22 cellular contexts compared by ENCODE assay signal in the genomic region with DNA sequence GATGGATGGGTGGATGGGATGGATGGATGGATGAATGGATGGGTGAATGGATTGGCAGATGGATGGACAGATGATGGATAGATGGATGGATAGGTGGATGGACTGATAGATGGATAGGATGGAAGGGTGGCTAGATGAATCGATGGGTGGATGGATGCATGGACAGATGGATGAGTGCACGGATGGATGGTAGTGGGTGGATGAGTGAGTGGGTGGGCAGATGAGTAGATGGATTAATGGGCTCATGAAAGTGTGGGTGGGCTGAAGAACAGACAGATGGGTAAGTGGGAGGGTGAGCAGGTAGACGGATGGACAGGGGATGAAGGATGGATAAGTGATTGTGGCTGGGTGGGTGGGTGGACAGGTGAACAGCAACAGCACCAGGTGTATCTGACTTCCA. TPM values are rescaled to one million over a fixed set of nuclear protein-coding genes. Genes with fewer than 3 reads are reported as not detected.
DNase-seq lines count a peak whose midpoint lies in the region; ATAC-seq, FAIRE-seq and TF ChIP-seq lines count a peak whose summit lies in the region.
"Had no signal": no experiment of that assay in that cellular context is flagged by ENCODE, and none has a peak within 500 bp of the region (broad histone marks: within the 10 kb centered on the region; RNA-seq: fewer than 3 reads in every experiment).

No MANE protein-coding gene starts in this region.

- no peak overlapping the region for H3K23ac ChIP-seq in neuronal stem cell (ENCODE audit: low read depth, low read length, poor library complexity)

- no peaks in the 10 kb centered on the region for H3F3A ChIP-seq in MM.1S (ENCODE audit: insufficient read depth, low read length)

- TF ChIP-seq POLR2A in K562 (conservative IDR thresholded peaks at IDR 0.05), result no peak

- H3K18ac ChIP-seq in neuronal stem cell (ENCODE audit: low read length), result no peak overlapping the region

- H3K27me3 Mint-ChIP-seq in immature natural killer cell (ENCODE audit: low read depth in 3 of 3), result peaks cover 0 to 7% (median 7%) of the 10 kb centered on the region in 3 donors

- CTCF ChIA-PET in K562 (lab: Yijun Ruan, JAX; ENCODE audit: low intra/inter-chr PET ratio), result no interaction called here

- H3K27ac Mint-ChIP-seq in immature natural killer cell, result no peak overlapping the region
- H3K27ac Mint-ChIP-seq: CD8-positive, alpha-beta T cell had no signal

- no peak for TF ChIP-seq RAD21 in K562 (CRISPR knock-in tag; conservative IDR thresholded peaks at IDR 0.05 in 1 of 2, IDR thresholded peaks at IDR 0.05 in 1 of 2)

- no peaks in the 10 kb centered on the region for H4K20me1 ChIP-seq in K562 (replicated peaks; ENCODE audit: control insufficient read depth, insufficient read depth, low read length)
- H4K20me1 ChIP-seq in MM.1S (ENCODE audit: insufficient read depth, low read length), result no peaks in the 10 kb centered on the region

- H4K91ac ChIP-seq in neuronal stem cell (ENCODE audit: low read depth, low read length, poor library complexity), result no peak overlapping the region

- H3K4me3 Mint-ChIP-seq in immature natural killer cell, result no peak overlapping the region
- H3K4me3 Mint-ChIP-seq: CD8-positive, alpha-beta T cell had no signal

- H2AFZ ChIP-seq in K562 (ENCODE audit: low read depth, low read length) (no peak overlapping the region), neuronal stem cell (ENCODE audit: low read length) (no peak overlapping the region), MM.1S (ENCODE audit: low read length) (no peak overlapping the region)

- intact Hi-C loops in K562 (cut with micrococcal nuclease), result no loop called here

- WGBS in K562 (ENCODE audit: insufficient coverage, low coverage, missing lambda C conversion rate), result 17% methylated on average over 3 of the region's 3 CpGs
- WGBS in neuronal stem cell (ENCODE audit: extremely low coverage in 2 of 2, insufficient read length in 2 of 2, insufficient replicate concordance in 1 of 2), 2 donors, result no CpG with 5 or more reads among the region's 3 CpGs

- H3K4me2 ChIP-seq in K562 (ENCODE audit: insufficient read depth, low read length), result no peak overlapping the region
- H3K4me2 ChIP-seq in neuronal stem cell (ENCODE audit: insufficient read depth, low read length, poor library complexity, severe bottlenecking), result no peak overlapping the region
- no peak overlapping the region for H3K4me2 ChIP-seq in MM.1S (ENCODE audit: low read depth, low read length)

- no peaks in the 10 kb centered on the region for H3K9me2 ChIP-seq in MM.1S (replicated peaks; ENCODE audit: insufficient read depth, low read length)

- H4K8ac ChIP-seq in neuronal stem cell (ENCODE audit: low read depth, low read length), result no peak overlapping the region

- no peak overlapping the region for H2BK15ac ChIP-seq in neuronal stem cell (ENCODE audit: low read length)

- H2BK120ac ChIP-seq in neuronal stem cell (ENCODE audit: low read depth, low read length), result no peak overlapping the region

- H3K4me3 ChIP-seq in K562, result no peak overlapping the region
- H3K4me3 ChIP-seq in neuronal stem cell (ENCODE audit: low read length in 2 of 2), result no peak overlapping the region
- no peak overlapping the region for H3K4me3 ChIP-seq in MM.1S (ENCODE audit: low read length)
- H3K4me3 ChIP-seq: GM12878 had no signal

- FAIRE-seq in K562 (lab: Jason Lieb, UNC), result no peak
- FAIRE-seq: D721Med, GM12878, GM19239 had no signal

- no peak overlapping the region for H2AK5ac ChIP-seq in neuronal stem cell (ENCODE audit: low read depth, low read length)

- no peaks in the 10 kb centered on the region for H3K9me3 ChIP-seq in K562 (replicated peaks; ENCODE audit: control insufficient read depth, insufficient read depth, low read depth, low read length)
- H3K9me3 ChIP-seq in neuronal stem cell (replicated peaks in 1 of 2; ENCODE audit: control insufficient read depth in 2 of 2, insufficient read depth in 1 of 2, low read depth in 1 of 2, low read length in 2 of 2), result no peaks in the 10 kb centered on the region
- no peaks in the 10 kb centered on the region for H3K9me3 ChIP-seq in MM.1S (replicated peaks; ENCODE audit: insufficient read depth, low read length)
- H3K9me3 ChIP-seq: Caco-2 had no signal

- BruUV-seq in K562 (replicated peaks; lab: Mats Ljungman, UMichigan), result no TSS peak

- H3K27ac ChIP-seq in K562 (ENCODE audit: extremely low read depth, low read depth, low read length), result no peak overlapping the region
- no peak overlapping the region for H3K27ac ChIP-seq in neuronal stem cell (replicated peaks; ENCODE audit: low read length)
- no peak overlapping the region for H3K27ac ChIP-seq in MM.1S (ENCODE audit: low read length)

- TF ChIP-seq CTCF in K562 (IDR thresholded peaks at IDR 0.05 in 2 of 3, conservative IDR thresholded peaks at IDR 0.05 in 1 of 3; ENCODE audit: insufficient read depth in 2 of 3, low read depth in 1 of 3, low read length in 3 of 3), result no peak
- no peak for TF ChIP-seq CTCF in MM.1S (IDR thresholded peaks at IDR 0.05; ENCODE audit: low read length)

- no peaks in the 10 kb centered on the region for H3K9me1 ChIP-seq in K562 (ENCODE audit: control insufficient read depth, insufficient read depth, low read length)

- no peak overlapping the region for H2BK5ac ChIP-seq in neuronal stem cell (ENCODE audit: low read length)

- H3K4me1 Mint-ChIP-seq in immature natural killer cell, result no peaks in the 10 kb centered on the region

- H3K4me1 ChIP-seq in K562 (replicated peaks in 1 of 2; ENCODE audit: control insufficient read depth in 2 of 2, insufficient read depth in 2 of 2, low read length in 2 of 2) (peaks cover 11 to 55% of the 10 kb centered on the region in 2 experiments), neuronal stem cell (ENCODE audit: control insufficient read depth in 2 of 2, insufficient read depth in 1 of 2, low read depth in 1 of 2, low read length in 2 of 2) (no peaks in the 10 kb centered on the region), MM.1S (ENCODE audit: low read length) (no peaks in the 10 kb centered on the region)

- H3K27me3 ChIP-seq in K562 (ENCODE audit: control insufficient read depth in 2 of 2, insufficient read depth in 2 of 2, low read length in 2 of 2) (no peaks in the 10 kb centered on the region), neuronal stem cell (ENCODE audit: control insufficient read depth in 3 of 3, insufficient read depth in 3 of 3, low read depth in 1 of 3, low read length in 3 of 3) (no peaks in the 10 kb centered on the region), MM.1S (replicated peaks; ENCODE audit: insufficient read depth, low read length) (peaks cover 54% of the 10 kb centered on the region)

- no peak overlapping the region for H3K4ac ChIP-seq in neuronal stem cell (ENCODE audit: low read length)

- in situ Hi-C loops in K562 (cut with MboI), result no loop called here

- H3K79me2 ChIP-seq in K562 (ENCODE audit: control insufficient read depth, insufficient read depth, low read length), result no peaks in the 10 kb centered on the region
- no peaks in the 10 kb centered on the region for H3K79me2 ChIP-seq in MM.1S (ENCODE audit: low read length)

- H3K14ac ChIP-seq in neuronal stem cell (ENCODE audit: low read length), result no peak overlapping the region

- H3K36me3 ChIP-seq in K562 (ENCODE audit: control insufficient read depth, insufficient read depth, low read length) (no peaks in the 10 kb centered on the region), neuronal stem cell (replicated peaks in 1 of 2; ENCODE audit: control insufficient read depth in 2 of 2, insufficient read depth in 2 of 2, low read length in 2 of 2) (peaks cover 47 to 53% of the 10 kb centered on the region in 2 donors), MM.1S (replicated peaks; ENCODE audit: insufficient read depth, low read length) (no peaks in the 10 kb centered on the region)

- no peaks in the 10 kb centered on the region for H3K79me1 ChIP-seq in neuronal stem cell (ENCODE audit: low read depth, low read length)

- H3K36me3 Mint-ChIP-seq in immature natural killer cell, result no peaks in the 10 kb centered on the region
- H3K36me3 Mint-ChIP-seq: CD8-positive, alpha-beta T cell had no signal

- no peak for ATAC-seq in K562
- ATAC-seq: CD8-positive, alpha-beta T cell; GM12878 had no signal

- DNase-seq in K562 (ENCODE audit: extremely low read depth in 1 of 4, low spot score in 3 of 4) (no peak), epidermal melanocyte (ENCODE audit: insufficient read length, low spot score) (peak; percentile 15), neuronal stem cell (ENCODE audit: low spot score) (no peak), medulla oblongata (ENCODE audit: extremely low spot score) (no peak), MM.1S (no peak), immature natural killer cell (no peak)
- DNase-seq: C1 segment of cervical spinal cord; Caco-2; CD8-positive, alpha-beta T cell; DMS 273 treated with DMSO at 0.1 percent for 48 hours; DMS79; EL; GDM1; GOT3; H7; HCEC 1CT had no signal

- H3K9ac ChIP-seq in K562 (ENCODE audit: insufficient read depth in 1 of 2, low read depth in 2 of 2, low read length in 2 of 2) (peak overlapping the region in 1 of 2 experiments; percentile 14; a peak in 1 of 4 replicates), neuronal stem cell (ENCODE audit: low read depth, low read length, poor library complexity) (peak overlapping the region; percentile 17), MM.1S (ENCODE audit: low read length) (no peak overlapping the region)

- no peaks in the 10 kb centered on the region for H3K9me3 Mint-ChIP-seq in immature natural killer cell
- H3K9me3 Mint-ChIP-seq: CD8-positive, alpha-beta T cell had no signal

- no peak for TF ChIP-seq EP300 in K562 (IDR thresholded peaks at IDR 0.05; ENCODE audit: low read length)

- POLR2A ChIA-PET in K562 (lab: Yijun Ruan, JAX), result no interaction called here

- H2BK12ac ChIP-seq in neuronal stem cell (ENCODE audit: low read length), result no peak overlapping the region

RNA-seq across cellular contexts. Expression of a gene that starts 5.7 kb away (rescaled TPM):
- 3.4 and 12.9 TPM in 2 replicates for total RNA-seq in K562 (2011; cell fraction: chromatin; rRNA removed; ENCODE audit: low replicate concordance)
- 12.9 and 13.2 TPM in 2 replicates for total RNA-seq in K562 (2011; cell fraction: nucleolus; rRNA removed)
- total RNA-seq in K562 (2011; cell fraction: nucleoplasm; rRNA removed), result 9.3 and 10.5 TPM in 2 replicates
- 2.5 and 2.7 TPM in 2 replicates for total RNA-seq in K562 (2014; rRNA removed)
- total RNA-seq in K562 (2014; rRNA removed; fragmentation: Illumina TruSeq; extraction: Trizol), result 0.57 and 0.65 TPM in 2 replicates
- 0.83 and 1.1 TPM in 2 replicates for total RNA-seq in K562 (2015; rRNA removed; fragmentation: Illumina TruSeq; extraction: Trizol)
- 3.7 and 4.6 TPM in 2 replicates for total RNA-seq in K562 (2021)
- polyA plus RNA-seq in K562 (2011; rRNA removed), result 2.6 and 4.9 TPM in 2 replicates
- polyA plus RNA-seq in K562 (2011; cell fraction: cytosol; rRNA removed), result 6.8 and 8.8 TPM in 2 replicates
- polyA plus RNA-seq in K562 (2011; cell fraction: nucleus; rRNA removed), result 7.2 and 8.1 TPM in 2 replicates
- polyA plus RNA-seq in K562 (2012), result 1.3 and 1.6 TPM in 2 replicates
- polyA plus RNA-seq in K562 (2014; fragmentation: Illumina TruSeq; extraction: Trizol), result 1.4 and 2.7 TPM in 2 replicates
- not detected for polyA plus RNA-seq in K562 (2014; fragmentation: Nextera tagmentation; extraction: Ambion mirVana)
- 1.7 and 3.8 TPM in 2 replicates for polyA plus RNA-seq in K562 (2014; rRNA removed)
- 5.1 and 7.6 TPM in 2 replicates for polyA minus RNA-seq in K562 (2011; rRNA and poly(A)+ RNA removed)
- 9.4 and 13.2 TPM in 2 replicates for polyA minus RNA-seq in K562 (2011; cell fraction: cytosol; rRNA and poly(A)+ RNA removed)
- 4.4 and 7.0 TPM in 2 replicates for polyA minus RNA-seq in K562 (2011; cell fraction: nucleus; rRNA and poly(A)+ RNA removed)
- 42.5 TPM for polyA plus RNA-seq in neuronal stem cell (2013, experiment 1 of 2)
- polyA plus RNA-seq in neuronal stem cell (2013, experiment 2 of 2), result 43.0 TPM
- not detected for polyA plus RNA-seq in immature natural killer cell
- polyA plus RNA-seq: GM12878 had no signal

RNA-seq across cellular contexts. Expression of a gene that starts 13.9 kb away (rescaled TPM):
- total RNA-seq in K562 (2011; cell fraction: chromatin; rRNA removed; ENCODE audit: low replicate concordance), result 5.0 and 14.6 TPM in 2 replicates
- total RNA-seq in K562 (2011; cell fraction: nucleolus; rRNA removed), result 18.2 and 23.3 TPM in 2 replicates
- total RNA-seq in K562 (2011; cell fraction: nucleoplasm; rRNA removed), result 12.4 and 14.4 TPM in 2 replicates
- 8.4 and 10.6 TPM in 2 replicates for total RNA-seq in K562 (2014; rRNA removed)
- total RNA-seq in K562 (2014; rRNA removed; fragmentation: Illumina TruSeq; extraction: Trizol), result 3.8 and 4.6 TPM in 2 replicates
- 9.4 and 9.5 TPM in 2 replicates for total RNA-seq in K562 (2015; rRNA removed; fragmentation: Illumina TruSeq; extraction: Trizol)
- total RNA-seq in K562 (2021), result 11.5 and 11.7 TPM in 2 replicates
- polyA plus RNA-seq in K562 (2011; rRNA removed), result 10.9 and 11.9 TPM in 2 replicates
- 15.4 and 23.9 TPM in 2 replicates for polyA plus RNA-seq in K562 (2011; cell fraction: cytosol; rRNA removed)
- polyA plus RNA-seq in K562 (2011; cell fraction: nucleus; rRNA removed), result 2.7 and 3.4 TPM in 2 replicates
- polyA plus RNA-seq in K562 (2012), result 9.0 and 20.7 TPM in 2 replicates
- polyA plus RNA-seq in K562 (2014; fragmentation: Illumina TruSeq; extraction: Trizol), result 8.7 and 12.6 TPM in 2 replicates
- 1 to 10 TPM; 1.5 to 5.1 TPM for polyA plus RNA-seq in K562 (2014; fragmentation: Nextera tagmentation; extraction: Ambion mirVana)
- polyA plus RNA-seq in K562 (2014; rRNA removed), result 11.9 and 12.3 TPM in 2 replicates
- 3.2 and 3.6 TPM in 2 replicates for polyA minus RNA-seq in K562 (2011; rRNA and poly(A)+ RNA removed)
- polyA minus RNA-seq in K562 (2011; cell fraction: cytosol; rRNA and poly(A)+ RNA removed), result 6.2 and 7.6 TPM in 2 replicates
- 1.2 and 2.6 TPM in 2 replicates for polyA minus RNA-seq in K562 (2011; cell fraction: nucleus; rRNA and poly(A)+ RNA removed)
- polyA plus RNA-seq in neuronal stem cell (2013, experiment 1 of 2), result not detected
- 0.01 TPM for polyA plus RNA-seq in neuronal stem cell (2013, experiment 2 of 2)
- polyA plus RNA-seq in immature natural killer cell, result not detected
- total RNA-seq: A673; CD8-positive, alpha-beta T cell had no signal

RNA-seq across cellular contexts. Expression of a gene that starts 18.8 kb away (rescaled TPM):
- 8.0 and 24.6 TPM in 2 replicates for total RNA-seq in K562 (2011; cell fraction: chromatin; rRNA removed; ENCODE audit: low replicate concordance)
- 11.3 and 12.8 TPM in 2 replicates for total RNA-seq in K562 (2011; cell fraction: nucleolus; rRNA removed)
- 10.8 and 12.9 TPM in 2 replicates for total RNA-seq in K562 (2011; cell fraction: nucleoplasm; rRNA removed)
- total RNA-seq in K562 (2014; rRNA removed) (0.50 and 0.86 TPM in 2 replicates), K562 (2014; rRNA removed; fragmentation: Illumina TruSeq; extraction: Trizol) (0.15 and 0.26 TPM in 2 replicates), K562 (2015; rRNA removed; fragmentation: Illumina TruSeq; extraction: Trizol) (0.07 TPM in 1 of 2 replicates, not detected in the other), K562 (2021) (1.3 TPM in 2 replicates)
- polyA plus RNA-seq in K562 (2011; rRNA removed) (1.3 and 1.6 TPM in 2 replicates), K562 (2014; fragmentation: Illumina TruSeq; extraction: Trizol) (0.54 and 0.62 TPM in 2 replicates), K562 (2014; fragmentation: Nextera tagmentation; extraction: Ambion mirVana) (under 1 TPM; 0.04 TPM), K562 (2014; rRNA removed) (0.85 and 0.94 TPM in 2 replicates), immature natural killer cell (not detected)
- 1.0 and 1.3 TPM in 2 replicates for polyA plus RNA-seq in K562 (2011; cell fraction: cytosol; rRNA removed)
- polyA plus RNA-seq in K562 (2011; cell fraction: nucleus; rRNA removed), result 3.6 and 9.2 TPM in 2 replicates
- polyA plus RNA-seq in K562 (2012), result 0.50 and 0.51 TPM in 2 replicates
- polyA minus RNA-seq in K562 (2011; rRNA and poly(A)+ RNA removed), result 0.81 and 1.5 TPM in 2 replicates
- polyA minus RNA-seq in K562 (2011; cell fraction: cytosol; rRNA and poly(A)+ RNA removed), result 0.95 TPM in 1 of 2 replicates, not detected in the other
- polyA minus RNA-seq in K562 (2011; cell fraction: nucleus; rRNA and poly(A)+ RNA removed), result 2.0 and 2.8 TPM in 2 replicates
- polyA plus RNA-seq in neuronal stem cell (2013, experiment 1 of 2), result 2.9 TPM
- polyA plus RNA-seq in neuronal stem cell (2013, experiment 2 of 2), result 2.9 TPM
- total RNA-seq: A172 had no signal
- polyA plus RNA-seq: BJ had no signal

RNA-seq across cellular contexts. Expression of a gene that starts 35.5 kb away (rescaled TPM):
- 1.0 and 3.0 TPM in 2 replicates for total RNA-seq in K562 (2011; cell fraction: chromatin; rRNA removed; ENCODE audit: low replicate concordance)
- 0.92 and 1.2 TPM in 2 replicates for total RNA-seq in K562 (2011; cell fraction: nucleolus; rRNA removed)
- 0.53 and 0.81 TPM in 2 replicates for total RNA-seq in K562 (2011; cell fraction: nucleoplasm; rRNA removed)
- total RNA-seq in K562 (2014; rRNA removed) (0.08 and 0.14 TPM in 2 replicates), K562 (2014; rRNA removed; fragmentation: Illumina TruSeq; extraction: Trizol) (0.04 TPM in 1 of 2 replicates, not detected in the other), K562 (2015; rRNA removed; fragmentation: Illumina TruSeq; extraction: Trizol) (0.04 TPM in 1 of 2 replicates, not detected in the other), K562 (2021) (0.09 TPM in 2 replicates)
- polyA plus RNA-seq in K562 (2011; rRNA removed) (0.06 and 0.12 TPM in 2 replicates), K562 (2014; fragmentation: Illumina TruSeq; extraction: Trizol) (0.04 and 0.08 TPM in 2 replicates), K562 (2014; fragmentation: Nextera tagmentation; extraction: Ambion mirVana) (not detected), K562 (2014; rRNA removed) (0.07 and 0.16 TPM in 2 replicates), immature natural killer cell (under 1 TPM in 2 of 3 donors, not detected in 1; 0.03 to 0.20 TPM)
- 0.06 and 0.15 TPM in 2 replicates for polyA plus RNA-seq in K562 (2011; cell fraction: cytosol; rRNA removed)
- polyA plus RNA-seq in K562 (2011; cell fraction: nucleus; rRNA removed), result 0.41 and 0.92 TPM in 2 replicates
- polyA plus RNA-seq in K562 (2012), result 0.10 and 0.17 TPM in 2 replicates
- polyA minus RNA-seq in K562 (2011; rRNA and poly(A)+ RNA removed), result 0.07 TPM in 1 of 2 replicates, not detected in the other
- not detected in 2 replicates for polyA minus RNA-seq in K562 (2011; cell fraction: cytosol; rRNA and poly(A)+ RNA removed)
- polyA minus RNA-seq in K562 (2011; cell fraction: nucleus; rRNA and poly(A)+ RNA removed), result 0.11 and 0.13 TPM in 2 replicates
- 0.13 TPM for polyA plus RNA-seq in neuronal stem cell (2013, experiment 1 of 2)
- polyA plus RNA-seq in neuronal stem cell (2013, experiment 2 of 2), result 0.18 TPM
